8 cellular contexts compared by ENCODE assay signal in the genomic region with DNA sequence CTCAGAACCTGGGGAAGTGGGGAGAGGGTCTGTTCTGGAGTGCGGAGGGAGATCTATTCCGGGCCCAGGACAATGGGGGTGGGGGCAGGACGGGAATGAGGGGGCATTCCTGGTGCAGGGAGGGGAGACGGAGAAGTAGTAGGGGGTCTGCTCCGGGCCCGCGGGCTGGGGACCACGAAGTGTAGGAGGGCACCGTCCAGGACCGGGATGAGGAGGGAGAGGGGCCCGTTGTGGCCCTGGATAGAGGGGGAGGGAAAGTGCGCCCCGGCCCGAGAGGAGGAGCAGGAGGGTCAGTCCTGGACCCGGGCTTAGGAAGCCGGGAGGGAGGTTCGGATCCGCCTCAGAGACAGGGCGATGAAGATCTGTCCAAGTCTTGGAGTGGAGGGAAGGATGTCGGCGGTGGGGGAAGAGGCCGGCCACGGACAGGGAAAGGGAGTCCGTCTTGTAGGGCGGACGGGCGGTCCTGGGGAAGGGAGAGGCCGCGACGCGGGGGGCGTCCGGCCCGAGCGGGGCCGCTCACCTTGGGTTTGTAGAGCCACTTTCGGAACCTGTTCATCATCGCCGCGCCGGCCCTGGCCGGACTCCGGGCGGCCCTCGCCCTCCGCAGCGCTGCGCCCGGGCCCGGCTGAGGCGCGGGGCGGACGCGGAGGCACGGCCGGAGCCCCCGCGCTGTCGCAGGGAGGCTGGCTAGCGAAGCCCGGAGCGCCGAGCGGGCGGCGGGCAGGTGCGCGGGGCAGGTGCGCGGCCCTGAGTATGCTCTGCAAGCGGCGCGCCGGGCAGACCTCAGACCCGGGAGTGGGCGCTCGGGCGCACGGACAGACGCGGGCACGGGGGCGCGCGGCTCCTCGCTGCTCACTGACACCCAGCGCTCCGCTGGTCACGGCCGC. TPM values are rescaled to one million over a fixed set of nuclear protein-coding genes. Genes with fewer than 3 reads are reported as not detected.
DNase-seq lines count a peak whose midpoint lies in the region; ATAC-seq, FAIRE-seq and TF ChIP-seq lines count a peak whose summit lies in the region.

Gene ZFYVE28, minus strand, starts transcription at position 881 of the 887 bp plus-strand sequence. Its CDS starts 322 bp downstream, at position 559.

- H4K8ac ChIP-seq in mesenchymal stem cell (ENCODE audit: low read length), result peak within 1 kb of the TSS; percentile 31

- peak within 1 kb of the TSS; percentile 98 for H3K4me2 ChIP-seq in mesenchymal stem cell (ENCODE audit: low read length, poor library complexity, severe bottlenecking)

- no peak for TF ChIP-seq EP300 in upper lobe of left lung (IDR thresholded peaks at IDR 0.05)

- no peak for DNase-seq in AG09309 (ENCODE audit: low read depth)
- peak; percentile 65 for DNase-seq in NCI-H510A treated with DMSO at 0.1 percent for 48 hours (lab: John Stamatoyannopoulos, UW)
- no peak for DNase-seq in bronchial epithelial cell (ENCODE audit: low read depth)
- DNase-seq in mesenchymal stem cell, result peak; percentile 63
- no peak for DNase-seq in upper lobe of left lung
- DNase-seq in hippocampal formation (lab: John Stamatoyannopoulos, UW), result no peak

- H3K79me1 ChIP-seq in mesenchymal stem cell (replicated peaks; ENCODE audit: low read length, poor library complexity, severe bottlenecking), result no peaks in the 10 kb centered on the region

- FAIRE-seq in bronchial epithelial cell (lab: Jason Lieb, UNC), result no peak

- peak within 1 kb of the TSS; percentile 15 for H3K27ac ChIP-seq in mesenchymal stem cell (ENCODE audit: low read length, poor library complexity, severe bottlenecking)
- peak within 1 kb of the TSS; percentile 44 to 85 (median 61) for H3K27ac ChIP-seq in upper lobe of left lung

- H2AK5ac ChIP-seq in mesenchymal stem cell (ENCODE audit: low read length, severe bottlenecking), result no peak within 1 kb of the TSS

- no peak within 1 kb of the TSS for H2BK120ac ChIP-seq in mesenchymal stem cell (ENCODE audit: low read depth, low read length)

- WGBS in mesenchymal stem cell, result 1% methylated on average over 52 of the region's 91 CpGs
- 2 to 4% methylated on average over 20 to 38 of the region's 91 CpGs for WGBS in upper lobe of left lung, 2 donors

- H4K91ac ChIP-seq in mesenchymal stem cell (ENCODE audit: low read length), result no peak within 1 kb of the TSS

- peak within 1 kb of the TSS; percentile 79 for H2AFZ ChIP-seq in mesenchymal stem cell (ENCODE audit: low read depth, low read length)

- H2BK5ac ChIP-seq in mesenchymal stem cell (ENCODE audit: low read depth, low read length, poor library complexity, severe bottlenecking), result no peak within 1 kb of the TSS

- H3K4me3 ChIP-seq in AG09309 (ENCODE audit: control insufficient read depth, low read depth, low read length) (peak within 1 kb of the TSS; percentile 59), bronchial epithelial cell (ENCODE audit: low read depth, low read length) (peak within 1 kb of the TSS; percentile 41), mesenchymal stem cell (ENCODE audit: insufficient read depth in 1 of 2, low read depth in 1 of 2, low read length in 2 of 2) (peak within 1 kb of the TSS; percentile 82 to 86), upper lobe of left lung (peak within 1 kb of the TSS; percentile 40 to 93 (median 72))

- H3K4me1 ChIP-seq in mesenchymal stem cell (ENCODE audit: control insufficient read depth, insufficient read depth, low read depth, low read length) (peaks cover 38% of the 10 kb centered on the region), upper lobe of left lung (peaks cover 39 to 54% (median 50%) of the 10 kb centered on the region in 4 donors)

- H3K27me3 ChIP-seq in bronchial epithelial cell (ENCODE audit: control insufficient read depth, insufficient read depth, low read length) (peaks cover 17% of the 10 kb centered on the region), mesenchymal stem cell (ENCODE audit: control insufficient read depth in 1 of 2, insufficient read depth in 1 of 2, low read length in 2 of 2) (peaks cover 18 to 53% of the 10 kb centered on the region in 2 experiments), upper lobe of left lung (peaks cover 0 to 5% (median 2%) of the 10 kb centered on the region in 4 donors)

- H3K18ac ChIP-seq in mesenchymal stem cell (ENCODE audit: low read depth in 1 of 2, low read length in 2 of 2), result peak within 1 kb of the TSS in 1 of 2 experiments; percentile 54

- H3K9me3 ChIP-seq in mesenchymal stem cell (ENCODE audit: control insufficient read depth, low read length) (peaks cover 4% of the 10 kb centered on the region), upper lobe of left lung (no peaks in the 10 kb centered on the region)

- TF ChIP-seq POLR2A in upper lobe of left lung (IDR thresholded peaks at IDR 0.05), result peak in 1 of 4 donors; percentile 56

- peak within 1 kb of the TSS in 1 of 2 experiments; percentile 78 for H3K23ac ChIP-seq in mesenchymal stem cell (ENCODE audit: low read length in 2 of 2)

- H2BK12ac ChIP-seq in mesenchymal stem cell (ENCODE audit: low read length in 2 of 2), result peak within 1 kb of the TSS in 1 of 2 experiments; percentile 17

- no peak within 1 kb of the TSS for H3K14ac ChIP-seq in mesenchymal stem cell (ENCODE audit: low read length in 2 of 2)

- peak within 1 kb of the TSS in 1 of 2 experiments; percentile 24 for H3K4ac ChIP-seq in mesenchymal stem cell (ENCODE audit: low read depth in 1 of 2, low read length in 2 of 2)

- peak; percentile 39 for ATAC-seq in GM19452 (IDR thresholded peaks at IDR 0.05; ENCODE audit: unreplicated experiment)
- ATAC-seq in upper lobe of left lung (ENCODE audit: low FRiP score in 2 of 2), result peak in 1 of 2 donors; percentile 8
- no peak for ATAC-seq in HG03342 (IDR thresholded peaks at IDR 0.05; ENCODE audit: unreplicated experiment)

- H3K36me3 ChIP-seq in bronchial epithelial cell (ENCODE audit: control insufficient read depth, insufficient read depth, low read length) (no peaks in the 10 kb centered on the region), mesenchymal stem cell (ENCODE audit: control insufficient read depth in 1 of 2, insufficient read depth in 2 of 2, low read depth in 1 of 2, low read length in 2 of 2) (peaks cover 0 to 6% of the 10 kb centered on the region in 2 experiments), upper lobe of left lung (no peaks in the 10 kb centered on the region)

- H2BK15ac ChIP-seq in mesenchymal stem cell (ENCODE audit: low read depth, poor library complexity, severe bottlenecking), result no peak within 1 kb of the TSS

- TF ChIP-seq CTCF in AG09309 (IDR thresholded peaks at IDR 0.05; ENCODE audit: control insufficient read depth, insufficient read depth, low read depth, low read length, missing control alignments) (no peak), bronchial epithelial cell (IDR thresholded peaks at IDR 0.05; ENCODE audit: insufficient read depth, low read length, severe bottlenecking) (no peak), upper lobe of left lung (IDR thresholded peaks at IDR 0.05) (peak in 1 of 6 experiments; percentile 23)

- H3K9ac ChIP-seq in mesenchymal stem cell (ENCODE audit: low read length), result peak within 1 kb of the TSS; percentile 88

RNA-seq across cellular contexts. Expression of gene ZFYVE28, which starts in this region (rescaled TPM):
- total RNA-seq in bronchial epithelial cell (1.3 and 1.8 TPM in 2 replicates), upper lobe of left lung (10 to 100 TPM; 10.8 to 51.3 (median 15.2) TPM)
- 1.0 TPM for polyA plus RNA-seq in mesenchymal stem cell (2013, experiment 1 of 2)
- 1.2 TPM for polyA plus RNA-seq in mesenchymal stem cell (2013, experiment 2 of 2)

Comparison
In these comparisons a context has a peak if more than half of its experiments do, and no peak if none do; other contexts are left out.
1. DNase-seq: peak in NCI-H510A treated with DMSO at 0.1 percent for 48 hours (single experiment) and mesenchymal stem cell (single experiment); none in AG09309 (single experiment), bronchial epithelial cell (single experiment), upper lobe of left lung (0 of 2) and hippocampal formation (0 of 2).
2. Peak in every context shown above with its lines, with median percentiles within 50 percentile points of each other: H3K4me3 ChIP-seq.